Comparison of ENCODE assay signal across 19 cellular contexts in the genomic region with DNA sequence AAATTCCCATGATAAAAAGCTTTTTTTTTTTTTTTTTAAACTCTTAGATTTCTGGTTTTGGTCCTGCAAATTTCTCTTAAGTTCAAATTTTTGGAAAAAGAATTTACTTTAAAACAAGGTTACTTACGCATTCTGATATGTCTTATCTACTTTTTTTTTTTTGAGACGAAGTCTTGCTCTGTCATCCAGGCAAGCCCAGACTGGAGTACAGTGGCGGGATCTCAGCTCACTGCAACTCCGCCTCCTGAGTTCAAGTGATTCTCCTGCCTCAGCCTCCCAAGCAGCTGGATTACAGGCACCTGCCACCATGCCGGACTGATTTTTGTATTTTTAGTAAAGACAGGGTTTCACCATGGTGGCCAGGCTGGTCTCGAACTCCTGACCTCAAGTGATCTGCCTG.
DNase-seq lines count a peak whose midpoint lies in the region; ATAC-seq, FAIRE-seq and TF ChIP-seq lines count a peak whose summit lies in the region.
"Had no signal": no experiment of that assay in that cellular context is flagged by ENCODE, and none has a peak within 500 bp of the region (broad histone marks: within the 10 kb centered on the region; RNA-seq: fewer than 3 reads in every experiment).

No MANE protein-coding gene starts in this region.

- POLR2A ChIA-PET in activated CD4-positive, alpha-beta T cell treated with anti-CD3 and anti-CD28 coated beads, Interleukin-2, amount 10 ng/mL, durations not matched to agents 7 days and 5 days (lab: Charles Lee) = interaction anchor here (0.7 kb wide), 1 partner anchor 51 kb away, joined by 7 read pairs; no protein-coding TSS in a partner anchor

- no peaks in the 10 kb centered on the region for H3K27me3 ChIP-seq in bronchial epithelial cell (ENCODE audit: control insufficient read depth, insufficient read depth, low read length)
- H3K27me3 ChIP-seq: BLaER1 treated with 17β-estradiol and CSF1 and Interleukin-3, amounts not matched to agents 10 nM and 100 nM had no signal

- H3K9me3 Mint-ChIP-seq in activated CD4-positive, alpha-beta T cell treated with anti-CD3 and anti-CD28 coated beads, Interleukin-2, amount 10 ng/mL, durations not matched to agents 7 days and 5 days = no peaks in the 10 kb centered on the region
- no peaks in the 10 kb centered on the region for H3K9me3 Mint-ChIP-seq in activated CD4-positive, alpha-beta T cell treated with anti-CD3 and anti-CD28 coated beads, Interleukin-2, amount 10 ng/mL, durations not matched to agents 24 days and 14 days
- no peaks in the 10 kb centered on the region for H3K9me3 Mint-ChIP-seq in activated naive CD8-positive, alpha-beta T cell (ENCODE audit: low read depth)
- peaks cover 5% of the 10 kb centered on the region for H3K9me3 Mint-ChIP-seq in activated naive CD8-positive, alpha-beta T cell treated with anti-CD3 and anti-CD28 coated beads, Interleukin-2, amount 50 U/mL, for 24 hours
- H3K9me3 Mint-ChIP-seq: CD4-positive, alpha-beta T cell; CD8-positive, alpha-beta T cell had no signal

- peaks cover 4% of the 10 kb centered on the region for H3K4me1 Mint-ChIP-seq in activated CD4-positive, alpha-beta T cell treated with anti-CD3 and anti-CD28 coated beads, Interleukin-2, amount 10 ng/mL, durations not matched to agents 7 days and 5 days
- H3K4me1 Mint-ChIP-seq in activated CD4-positive, alpha-beta T cell treated with anti-CD3 and anti-CD28 coated beads, Interleukin-2, amount 10 ng/mL, durations not matched to agents 24 days and 14 days = peaks cover 2% of the 10 kb centered on the region
- peaks cover 17% of the 10 kb centered on the region for H3K4me1 Mint-ChIP-seq in activated naive CD8-positive, alpha-beta T cell (ENCODE audit: low read depth)
- peaks cover 9% of the 10 kb centered on the region for H3K4me1 Mint-ChIP-seq in activated naive CD8-positive, alpha-beta T cell treated with anti-CD3 and anti-CD28 coated beads, Interleukin-2, amount 50 U/mL, for 24 hours
- H3K4me1 Mint-ChIP-seq: B cell had no signal

- H3K4me3 ChIP-seq in bronchial epithelial cell (ENCODE audit: low read depth, low read length) = no peak overlapping the region
- H3K4me3 ChIP-seq: A549; BLaER1 treated with 17β-estradiol and CSF1 and Interleukin-3, amounts not matched to agents 10 nM and 100 nM had no signal

- no peak for TF ChIP-seq CTCF in bronchial epithelial cell (IDR thresholded peaks at IDR 0.05; ENCODE audit: insufficient read depth, low read length, severe bottlenecking)

- ATAC-seq in activated naive CD8-positive, alpha-beta T cell treated with anti-CD3 and anti-CD28 coated beads, Interleukin-2, amount 50 U/mL, for 24 hours = no peak
- ATAC-seq: A549; CD8-positive, alpha-beta T cell had no signal

- peaks cover 36% of the 10 kb centered on the region for H3K36me3 Mint-ChIP-seq in activated CD4-positive, alpha-beta T cell treated with anti-CD3 and anti-CD28 coated beads, Interleukin-2, amount 10 ng/mL, durations not matched to agents 7 days and 5 days (ENCODE audit: low read depth)
- peaks cover 31% of the 10 kb centered on the region for H3K36me3 Mint-ChIP-seq in activated CD4-positive, alpha-beta T cell treated with anti-CD3 and anti-CD28 coated beads, Interleukin-2, amount 10 ng/mL, durations not matched to agents 24 days and 14 days (ENCODE audit: low read depth)
- H3K36me3 Mint-ChIP-seq in activated naive CD8-positive, alpha-beta T cell = peaks cover 6% of the 10 kb centered on the region
- peaks cover 23% of the 10 kb centered on the region for H3K36me3 Mint-ChIP-seq in activated naive CD8-positive, alpha-beta T cell treated with anti-CD3 and anti-CD28 coated beads, Interleukin-2, amount 50 U/mL, for 24 hours (ENCODE audit: low read depth)

- H3K27ac Mint-ChIP-seq in activated CD4-positive, alpha-beta T cell treated with anti-CD3 and anti-CD28 coated beads, Interleukin-2, amount 10 ng/mL, durations not matched to agents 7 days and 5 days = peak overlapping the region; percentile 50
- H3K27ac Mint-ChIP-seq in activated CD4-positive, alpha-beta T cell treated with anti-CD3 and anti-CD28 coated beads, Interleukin-2, amount 10 ng/mL, durations not matched to agents 24 days and 14 days = no peak overlapping the region
- H3K27ac Mint-ChIP-seq in activated naive CD8-positive, alpha-beta T cell = peak overlapping the region; percentile 71
- no peak overlapping the region for H3K27ac Mint-ChIP-seq in activated naive CD8-positive, alpha-beta T cell treated with anti-CD3 and anti-CD28 coated beads, Interleukin-2, amount 50 U/mL, for 24 hours
- H3K27ac Mint-ChIP-seq: CD8-positive, alpha-beta T cell had no signal

- H3K4me3 Mint-ChIP-seq in activated CD4-positive, alpha-beta T cell treated with anti-CD3 and anti-CD28 coated beads, Interleukin-2, amount 10 ng/mL, durations not matched to agents 7 days and 5 days = no peak overlapping the region
- H3K4me3 Mint-ChIP-seq in activated CD4-positive, alpha-beta T cell treated with anti-CD3 and anti-CD28 coated beads, Interleukin-2, amount 10 ng/mL, durations not matched to agents 24 days and 14 days = no peak overlapping the region
- no peak overlapping the region for H3K4me3 Mint-ChIP-seq in activated naive CD8-positive, alpha-beta T cell
- no peak overlapping the region for H3K4me3 Mint-ChIP-seq in activated naive CD8-positive, alpha-beta T cell treated with anti-CD3 and anti-CD28 coated beads, Interleukin-2, amount 50 U/mL, for 24 hours
- H3K4me3 Mint-ChIP-seq: B cell; CD4-positive, alpha-beta T cell; CD8-positive, alpha-beta T cell had no signal

- CTCF ChIA-PET in activated CD4-positive, alpha-beta T cell treated with anti-CD3 and anti-CD28 coated beads, Interleukin-2, amount 10 ng/mL, durations not matched to agents 7 days and 5 days (lab: Charles Lee) = interaction anchor here (1.0 to 2.1 kb wide), 3 partner anchors 17 to 115 kb away, joined by 3 to 5 read pairs (median 4); no protein-coding TSS in a partner anchor

- no peaks in the 10 kb centered on the region for H3K36me3 ChIP-seq in bronchial epithelial cell (ENCODE audit: control insufficient read depth, insufficient read depth, low read length)

- no peak for FAIRE-seq in bronchial epithelial cell (lab: Jason Lieb, UNC)
- FAIRE-seq: A549, D721Med, GM12891 had no signal

- intact Hi-C loops in activated CD4-positive, alpha-beta T cell treated with anti-CD3 and anti-CD28 coated beads, Interleukin-2, amount 10 ng/mL, durations not matched to agents 24 days and 14 days (cut with micrococcal nuclease) = loop anchor here (10.0 kb wide), 1 partner anchor 345 kb away; no protein-coding TSS in a partner anchor

- H3K27me3 Mint-ChIP-seq in activated CD4-positive, alpha-beta T cell treated with anti-CD3 and anti-CD28 coated beads, Interleukin-2, amount 10 ng/mL, durations not matched to agents 7 days and 5 days = no peaks in the 10 kb centered on the region
- H3K27me3 Mint-ChIP-seq in activated CD4-positive, alpha-beta T cell treated with anti-CD3 and anti-CD28 coated beads, Interleukin-2, amount 10 ng/mL, durations not matched to agents 24 days and 14 days = no peaks in the 10 kb centered on the region
- H3K27me3 Mint-ChIP-seq in activated naive CD8-positive, alpha-beta T cell = no peaks in the 10 kb centered on the region
- no peaks in the 10 kb centered on the region for H3K27me3 Mint-ChIP-seq in activated naive CD8-positive, alpha-beta T cell treated with anti-CD3 and anti-CD28 coated beads, Interleukin-2, amount 50 U/mL, for 24 hours
- H3K27me3 Mint-ChIP-seq: B cell; CD4-positive, alpha-beta T cell had no signal

- DNase-seq in activated CD4-positive, alpha-beta T cell treated with anti-CD3 and anti-CD28 coated beads, Interleukin-2, amount 10 ng/mL, durations not matched to agents 7 days and 5 days = no peak
- DNase-seq in activated CD4-positive, alpha-beta T cell treated with anti-CD3 and anti-CD28 coated beads, Interleukin-2, amount 10 ng/mL, durations not matched to agents 24 days and 14 days = no peak
- DNase-seq in activated naive CD8-positive, alpha-beta T cell treated with anti-CD3 and anti-CD28 coated beads, Interleukin-2, amount 50 U/mL, for 24 hours = no peak
- DNase-seq in bronchial epithelial cell (ENCODE audit: low read depth) (peak; percentile 50), NCI-H510A (lab: John Stamatoyannopoulos, UW) (no peak), NCI-H82 treated with DMSO at 0.1 percent for 48 hours (lab: John Stamatoyannopoulos, UW; ENCODE audit: unreplicated experiment) (no peak)
- DNase-seq: AML-193; Caco-2; Calu3; CD4-positive, alpha-beta T cell; CD8-positive, alpha-beta T cell; DMS79 treated with DMSO at 0.1 percent for 48 hours; GF-D8 had no signal

Comparison
In these comparisons a context has a peak if more than half of its experiments do, and no peak if none do; other contexts are left out.
1. H3K27ac Mint-ChIP-seq: peak in activated CD4-positive, alpha-beta T cell treated with anti-CD3 and anti-CD28 coated beads, Interleukin-2, amount 10 ng/mL, durations not matched to agents 7 days and 5 days (single experiment) and activated naive CD8-positive, alpha-beta T cell (single experiment); none in activated CD4-positive, alpha-beta T cell treated with anti-CD3 and anti-CD28 coated beads, Interleukin-2, amount 10 ng/mL, durations not matched to agents 24 days and 14 days (single experiment) and activated naive CD8-positive, alpha-beta T cell treated with anti-CD3 and anti-CD28 coated beads, Interleukin-2, amount 50 U/mL, for 24 hours (single experiment).